In genomic region chrX:134469481-134469880, GRCh38 we compare ENCODE assay signal across 16 cellular contexts. TPM values are rescaled to one million over a fixed set of nuclear protein-coding genes. Genes with fewer than 3 reads are reported as not detected.
DNase-seq lines count a peak whose midpoint lies in the region; ATAC-seq, FAIRE-seq and TF ChIP-seq lines count a peak whose summit lies in the region.
"Had no signal": no experiment of that assay in that cellular context is flagged by ENCODE, and none has a peak within 500 bp of the region (broad histone marks: within the 10 kb centered on the region; RNA-seq: fewer than 3 reads in every experiment).

No MANE protein-coding gene starts in this region.

- H3K27me3 Mint-ChIP-seq in astrocyte (ENCODE audit: low read depth, unreplicated experiment), result no peaks in the 10 kb centered on the region
- H3K27me3 Mint-ChIP-seq: brain had no signal

- peaks cover 3% of the 10 kb centered on the region for H3K4me1 Mint-ChIP-seq in astrocyte (ENCODE audit: low read depth, unreplicated experiment)
- H3K4me1 Mint-ChIP-seq: brain had no signal

- H3K79me2 ChIP-seq in astrocyte (ENCODE audit: insufficient read depth, low read length), result peaks cover 6% of the 10 kb centered on the region

- H3K9ac ChIP-seq in astrocyte (ENCODE audit: low read length), result no peak overlapping the region

- TF ChIP-seq CTCF in NB4 (IDR thresholded peaks at IDR 0.05; ENCODE audit: low read depth, low read length) (no peak), astrocyte (IDR thresholded peaks at IDR 0.05; ENCODE audit: insufficient read depth, low read depth, low read length) (no peak)

- H3K9me3 ChIP-seq in astrocyte (ENCODE audit: insufficient read depth, low read depth, low read length), result no peaks in the 10 kb centered on the region

- no peak for FAIRE-seq in astrocyte (lab: Jason Lieb, UNC)
- FAIRE-seq: endometrium had no signal

- no peaks in the 10 kb centered on the region for H3K9me3 Mint-ChIP-seq in astrocyte (ENCODE audit: unreplicated experiment)
- H3K9me3 Mint-ChIP-seq: activated T-helper 2 cell treated with anti-CD3 and anti-CD28 coated beads, Interferon-gamma antibody, Interleukin-2, Interleukin-4, amounts not matched to agents 10 μg/mL and 5 μg/mL and 100 μg/mL, durations not matched to agents 14 hours and 24 hours and 36 hours; brain had no signal

- DNase-seq in GDM1 (lab: John Stamatoyannopoulos, UW) (peak; percentile 8), NB4 (ENCODE audit: low read depth) (peak; percentile 54), astrocyte (ENCODE audit: low read depth) (peak; percentile 36), hepatic stellate cell (ENCODE audit: low spot score) (peak; percentile 16), ureter (ENCODE audit: low spot score) (no peak)
- DNase-seq in activated CD4-positive, alpha-beta T cell treated with anti-CD3 and anti-CD28 coated beads, Interleukin-2, amount 50 U/mL, for 1 hour, result no peak
- DNase-seq: activated CD4-positive, alpha-beta T cell treated with anti-CD3 and anti-CD28 coated beads for 48 hours; mesendoderm; NCI-H1436 treated with DMSO at 0.1 percent for 48 hours; NCI-H774; occipital lobe had no signal

- no peaks in the 10 kb centered on the region for H3K36me3 Mint-ChIP-seq in astrocyte (ENCODE audit: low read depth, unreplicated experiment)

- ATAC-seq in HG02571 (IDR thresholded peaks at IDR 0.05; ENCODE audit: unreplicated experiment) (no peak), HG03354 (IDR thresholded peaks at IDR 0.05; ENCODE audit: poor library complexity, severe bottlenecking, unreplicated experiment) (no peak)

- no peak for TF ChIP-seq POLR2A in NB4 (IDR thresholded peaks at IDR 0.05; ENCODE audit: extremely low read depth, insufficient read length)

- H3K4me1 ChIP-seq in astrocyte (ENCODE audit: insufficient read depth, low read length), result no peaks in the 10 kb centered on the region

- H3K4me3 ChIP-seq in NB4 (ENCODE audit: low read depth, low read length), result no peak overlapping the region
- no peak overlapping the region for H3K4me3 ChIP-seq in astrocyte (ENCODE audit: insufficient read depth, low read depth, low read length)

- no peak overlapping the region for H3K27ac ChIP-seq in astrocyte (ENCODE audit: low read depth, low read length)

- H2AFZ ChIP-seq in astrocyte (ENCODE audit: low read depth, low read length), result no peak overlapping the region

- H3K36me3 ChIP-seq in astrocyte (ENCODE audit: insufficient read depth, low read length), result no peaks in the 10 kb centered on the region

- H3K27me3 ChIP-seq in astrocyte (ENCODE audit: insufficient read depth, low read length), result no peaks in the 10 kb centered on the region

- peak overlapping the region; percentile 44 for H3K4me2 ChIP-seq in astrocyte (ENCODE audit: low read length)

- no peak overlapping the region for H3K27ac Mint-ChIP-seq in astrocyte (ENCODE audit: unreplicated experiment)
- H3K27ac Mint-ChIP-seq: activated T-helper 2 cell treated with anti-CD3 and anti-CD28 coated beads, Interferon-gamma antibody, Interleukin-2, Interleukin-4, amounts not matched to agents 10 μg/mL and 5 μg/mL and 100 μg/mL, durations not matched to agents 14 hours and 24 hours and 36 hours had no signal

- no peak overlapping the region for H3K4me3 Mint-ChIP-seq in astrocyte (ENCODE audit: unreplicated experiment)
- H3K4me3 Mint-ChIP-seq: brain had no signal

- no peaks in the 10 kb centered on the region for H4K20me1 ChIP-seq in astrocyte (ENCODE audit: insufficient read depth, low read length)

RNA-seq across cellular contexts. Expression of gene HPRT1, which starts 9.5 kb away (rescaled TPM):
- total RNA-seq in astrocyte, result 20.2 and 20.6 TPM in 2 replicates
- total RNA-seq in ureter, result 37.4 TPM

Comparison
In these comparisons a context has a peak if more than half of its experiments do, and no peak if none do; other contexts are left out.
1. DNase-seq: peak in GDM1 (single experiment), NB4 (single experiment), astrocyte (single experiment) and hepatic stellate cell (single experiment); none in activated CD4-positive, alpha-beta T cell treated with anti-CD3 and anti-CD28 coated beads, Interleukin-2, amount 50 U/mL, for 1 hour (single experiment) and ureter (single experiment).